In genomic region chr13:43319617-43320444, GRCh38 we compare ENCODE assay signal across 18 cellular contexts.
DNase-seq lines count a peak whose midpoint lies in the region; ATAC-seq, FAIRE-seq and TF ChIP-seq lines count a peak whose summit lies in the region.
"Had no signal": no experiment of that assay in that cellular context is flagged by ENCODE, and none has a peak within 500 bp of the region (broad histone marks: within the 10 kb centered on the region; RNA-seq: fewer than 3 reads in every experiment).

No MANE protein-coding gene starts in this region.

- H3K9me3 Mint-ChIP-seq in GM23338 (no peaks in the 10 kb centered on the region), neural progenitor cell (no peaks in the 10 kb centered on the region)
- H3K9me3 Mint-ChIP-seq: CD4-positive, alpha-beta memory T cell; mesothelial cell of epicardium had no signal

- DNase-seq in GM23338 (ENCODE audit: low spot score) (peak; percentile 67), amniotic epithelial cell (ENCODE audit: low read depth) (peak; percentile 49), islet precursor cell (peak; percentile 73), neural progenitor cell (ENCODE audit: low spot score) (peak; percentile 57), mucosa of descending colon (no peak), SW 1271 (lab: John Stamatoyannopoulos, UW) (no peak), H54 (ENCODE audit: insufficient read length, low spot score) (no peak), HT-29 (ENCODE audit: low spot score) (no peak)
- DNase-seq: activated gamma-delta T cell treated with Interleukin-2 at 50 U/mL for 16 hours; CD4-positive, alpha-beta memory T cell; colonic mucosa; DMS 273 treated with DMSO at 0.1 percent for 48 hours; KG1; NCI-H524; T-helper 17 cell; upper lobe of right lung had no signal

- H3K36me3 ChIP-seq in GM23338 (ENCODE audit: insufficient read depth): no peaks in the 10 kb centered on the region
- H3K36me3 ChIP-seq in neural progenitor cell: no peaks in the 10 kb centered on the region
- no peaks in the 10 kb centered on the region for H3K36me3 ChIP-seq in mucosa of descending colon (ENCODE audit: low read depth)
- H3K36me3 ChIP-seq: colonic mucosa, upper lobe of right lung had no signal

- no peak overlapping the region for H3K4me3 Mint-ChIP-seq in GM23338
- H3K4me3 Mint-ChIP-seq in neural progenitor cell: no peak overlapping the region
- H3K4me3 Mint-ChIP-seq: CD4-positive, alpha-beta memory T cell; mesothelial cell of epicardium; T-helper 17 cell had no signal

- H3F3A ChIP-seq in GM23338 (replicated peaks; ENCODE audit: low read depth) (0 out of 2 replicates have a peak, but pooled peaks cover 2% of the 10 kb centered on the region), neural progenitor cell (ENCODE audit: low read depth) (peaks cover 20% of the 10 kb centered on the region)

- no peak for TF ChIP-seq POLR2A in H54 (IDR thresholded peaks at IDR 0.05; ENCODE audit: low read depth, low read length)

- H3K9ac ChIP-seq in neural progenitor cell: no peak overlapping the region

- H3K4me1 ChIP-seq in GM23338 (ENCODE audit: insufficient read depth) (peaks cover 57% of the 10 kb centered on the region), neural progenitor cell (peaks cover 41% of the 10 kb centered on the region), mucosa of descending colon (ENCODE audit: low read depth) (no peaks in the 10 kb centered on the region)
- H3K4me1 ChIP-seq: colonic mucosa, upper lobe of right lung had no signal

- H3K27ac ChIP-seq in GM23338 (ENCODE audit: low read depth): peak overlapping the region; percentile 70
- peak overlapping the region; percentile 39 for H3K27ac ChIP-seq in neural progenitor cell
- H3K27ac ChIP-seq: colonic mucosa, upper lobe of right lung had no signal

- H3K4me2 ChIP-seq in GM23338 (peak overlapping the region; percentile 62), neural progenitor cell (peak overlapping the region; percentile 40)

- H3K27me3 Mint-ChIP-seq in GM23338 (ENCODE audit: insufficient read depth, low read depth, poor library complexity) (peaks cover 2% of the 10 kb centered on the region), neural progenitor cell (ENCODE audit: insufficient read depth, low read depth) (peaks cover 2% of the 10 kb centered on the region)

- FAIRE-seq in H54 (lab: Jason Lieb, UNC): no peak
- FAIRE-seq: endometrium had no signal

- TF ChIP-seq CTCF in GM23338 (conservative IDR thresholded peaks at IDR 0.05; ENCODE audit: low read depth in 2 of 2) (peak in 1 of 2 experiments; percentile 11; a peak in 1 of 4 replicates), neural progenitor cell (IDR thresholded peaks at IDR 0.05) (no peak), mucosa of descending colon (IDR thresholded peaks at IDR 0.05) (no peak)

- peaks cover 45% of the 10 kb centered on the region for H3K4me1 Mint-ChIP-seq in GM23338
- peaks cover 31% of the 10 kb centered on the region for H3K4me1 Mint-ChIP-seq in neural progenitor cell
- H3K4me1 Mint-ChIP-seq: CD4-positive, alpha-beta memory T cell; T-helper 17 cell had no signal

- no peaks in the 10 kb centered on the region for H4K20me1 ChIP-seq in GM23338 (replicated peaks; ENCODE audit: insufficient read depth)
- H4K20me1 ChIP-seq in neural progenitor cell (ENCODE audit: low read depth): no peaks in the 10 kb centered on the region

- H3K9me3 ChIP-seq in neural progenitor cell (ENCODE audit: low read depth) (no peaks in the 10 kb centered on the region), mucosa of descending colon (no peaks in the 10 kb centered on the region)
- H3K9me3 ChIP-seq: colonic mucosa, upper lobe of right lung had no signal

- H3K27ac Mint-ChIP-seq in GM23338 (0 out of 2 replicates have a peak overlapping the region, but pooled peaks have one; percentile 55), neural progenitor cell (no peak overlapping the region)
- H3K27ac Mint-ChIP-seq: CD4-positive, alpha-beta memory T cell; mesothelial cell of epicardium; T-helper 17 cell had no signal

- H2AFZ ChIP-seq in GM23338 (peak overlapping the region; percentile 78; the same call in 1 of the 2 replicates), neural progenitor cell (replicated peaks) (no peak overlapping the region)

- H3K27me3 ChIP-seq in GM23338 (ENCODE audit: insufficient read depth): no peaks in the 10 kb centered on the region
- no peaks in the 10 kb centered on the region for H3K27me3 ChIP-seq in neural progenitor cell
- H3K27me3 ChIP-seq: colonic mucosa, upper lobe of right lung had no signal

- no peaks in the 10 kb centered on the region for H3K36me3 Mint-ChIP-seq in GM23338 (ENCODE audit: low read depth)
- H3K36me3 Mint-ChIP-seq in neural progenitor cell: no peaks in the 10 kb centered on the region
- H3K36me3 Mint-ChIP-seq: CD4-positive, alpha-beta memory T cell; mesothelial cell of epicardium had no signal

- ATAC-seq in GM23338: peak; percentile 61
- no peak for ATAC-seq in mucosa of descending colon
- ATAC-seq: T-helper 17 cell, upper lobe of right lung had no signal

- intact Hi-C loops in mucosa of descending colon (cut with DNase I, micrococcal nuclease): loop anchor here in 1 of 2 donors (10.0 kb wide), 1 partner anchor 245 kb away; no protein-coding TSS in a partner anchor

- H3K9me2 ChIP-seq in GM23338 (ENCODE audit: insufficient read depth): no peaks in the 10 kb centered on the region

- H3K79me2 ChIP-seq in GM23338 (replicated peaks; ENCODE audit: insufficient read depth) (no peaks in the 10 kb centered on the region), neural progenitor cell (ENCODE audit: low read depth) (no peaks in the 10 kb centered on the region)

- H3K4me3 ChIP-seq in GM23338 (no peak overlapping the region), neural progenitor cell (no peak overlapping the region), mucosa of descending colon (no peak overlapping the region)
- H3K4me3 ChIP-seq: colonic mucosa, upper lobe of right lung had no signal

TF ChIP-seq in GM23338, 12 proteins besides CTCF, POLR2A, EP300 and RAD21 (continues in another document):
- TF ChIP-seq CREB1 (CRISPR knock-in tag; IDR thresholded peaks at IDR 0.05; ENCODE audit: low read depth) (no peak), EZH2phosphoT487 (IDR thresholded peaks at IDR 0.05; ENCODE audit: unreplicated experiment) (no peak), ZNF331 (CRISPR knock-in tag; IDR thresholded peaks at IDR 0.05; ENCODE audit: low read depth) (no peak), STAT1 (IDR thresholded peaks at IDR 0.05; ENCODE audit: unreplicated experiment) (no peak), ZNF462 (CRISPR knock-in tag; IDR thresholded peaks at IDR 0.05) (no peak), POLR2AphosphoS5 (IDR thresholded peaks at IDR 0.05; ENCODE audit: low read depth) (no peak)

Comparison
In these comparisons a context has a peak if more than half of its experiments do, and no peak if none do; other contexts are left out.
1. DNase-seq: peak in GM23338 (single experiment), amniotic epithelial cell (single experiment), islet precursor cell (single experiment) and neural progenitor cell (single experiment); none in mucosa of descending colon (0 of 3), SW 1271 (0 of 2), H54 (single experiment) and HT-29 (single experiment).